In the genomic region with DNA sequence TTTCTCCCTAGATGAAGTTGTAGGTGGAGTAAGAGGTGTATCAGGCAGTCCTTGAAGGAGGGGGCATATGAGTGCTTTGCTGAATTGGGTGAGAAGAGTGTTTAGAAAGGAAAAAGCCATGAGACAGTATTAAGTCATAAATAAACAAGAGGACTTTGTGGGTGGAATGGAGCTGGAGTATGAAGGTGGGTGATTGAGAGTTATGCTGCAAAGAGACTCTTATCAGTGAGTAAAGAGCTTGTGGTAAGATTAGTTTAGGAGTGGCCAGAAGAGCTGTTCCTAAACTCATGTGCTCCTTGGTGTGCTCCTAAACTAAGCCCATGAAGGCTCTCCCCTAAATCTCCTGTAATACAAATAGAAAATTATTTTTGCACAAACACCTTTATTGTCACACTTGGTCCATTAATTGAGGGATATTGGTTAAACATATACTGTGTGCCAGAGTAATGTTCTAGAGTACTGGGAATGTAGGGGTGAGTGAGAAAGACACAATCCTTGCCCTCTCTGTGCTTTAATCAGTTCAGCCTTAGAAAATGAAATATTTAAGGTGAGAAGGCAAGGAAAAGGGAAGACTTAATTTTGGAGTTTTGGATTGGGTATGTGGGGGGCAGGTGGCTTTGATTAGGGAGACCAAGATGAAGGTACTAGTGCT, we compare ENCODE assay signal across 23 cellular contexts. TPM values are rescaled to one million over a fixed set of nuclear protein-coding genes. Genes with fewer than 3 reads are reported as not detected.
DNase-seq lines count a peak whose midpoint lies in the region; ATAC-seq and TF ChIP-seq lines count a peak whose summit lies in the region.
"Had no signal": no experiment of that assay in that cellular context is flagged by ENCODE, and none has a peak within 500 bp of the region (broad histone marks: within the 10 kb centered on the region; RNA-seq: fewer than 3 reads in every experiment).

No MANE protein-coding gene starts in this region.

- no peak for TF ChIP-seq CTCF in VCaP (conservative IDR thresholded peaks at IDR 0.05)
- no peak for TF ChIP-seq CTCF in upper lobe of right lung (IDR thresholded peaks at IDR 0.05)
- no peak for TF ChIP-seq CTCF in BE2C (IDR thresholded peaks at IDR 0.05; ENCODE audit: low read depth, low read length)

- H3K4me1 Mint-ChIP-seq in activated naive CD4-positive, alpha-beta T cell treated with anti-CD3 and anti-CD28 coated beads, Interleukin-2, amount 50 U/mL, for 24 hours: peaks cover 20% of the 10 kb centered on the region
- peaks cover 18% of the 10 kb centered on the region for H3K4me1 Mint-ChIP-seq in activated naive CD4-positive, alpha-beta T cell treated with anti-CD3 and anti-CD28 coated beads, Interleukin-2, amount 10 ng/mL, durations not matched to agents 7 days and 5 days

- CTCF ChIA-PET in activated naive CD4-positive, alpha-beta T cell treated with anti-CD3 and anti-CD28 coated beads, Interleukin-2, amount 10 ng/mL, durations not matched to agents 7 days and 5 days (lab: Charles Lee): interaction anchor here (1.5 kb wide), 1 partner anchor 26 kb away, joined by 3 read pairs; no protein-coding TSS in a partner anchor

- H3K27ac Mint-ChIP-seq in activated naive CD4-positive, alpha-beta T cell treated with anti-CD3 and anti-CD28 coated beads, Interleukin-2, amount 50 U/mL, for 24 hours: peak overlapping the region; percentile 0
- no peak overlapping the region for H3K27ac Mint-ChIP-seq in activated naive CD4-positive, alpha-beta T cell treated with anti-CD3 and anti-CD28 coated beads, Interleukin-2, amount 10 ng/mL, durations not matched to agents 7 days and 5 days
- H3K27ac Mint-ChIP-seq: activated CD4-positive, alpha-beta T cell treated with anti-CD3 and anti-CD28 coated beads for 36 hours; activated naive CD4-positive, alpha-beta T cell treated with anti-CD3 and anti-CD28 coated beads, Interleukin-2, amount 50 U/mL, for 72 hours; T-helper 17 cell had no signal

- no peaks in the 10 kb centered on the region for H3K27me3 Mint-ChIP-seq in activated naive CD4-positive, alpha-beta T cell treated with anti-CD3 and anti-CD28 coated beads, Interleukin-2, amount 50 U/mL, for 24 hours
- H3K27me3 Mint-ChIP-seq in activated naive CD4-positive, alpha-beta T cell treated with anti-CD3 and anti-CD28 coated beads, Interleukin-2, amount 10 ng/mL, durations not matched to agents 7 days and 5 days: no peaks in the 10 kb centered on the region
- H3K27me3 Mint-ChIP-seq: activated CD4-positive, alpha-beta T cell treated with anti-CD3 and anti-CD28 coated beads for 36 hours had no signal

- intact Hi-C loops in left colon (cut with DNase I, micrococcal nuclease) (no loop called here), upper lobe of right lung (cut with DNase I) (no loop called here)

- H3K36me3 ChIP-seq in upper lobe of right lung (no peaks in the 10 kb centered on the region), BE2C (no peaks in the 10 kb centered on the region)
- H3K36me3 ChIP-seq: ovary, tibial artery had no signal

- no peaks in the 10 kb centered on the region for H3K36me3 Mint-ChIP-seq in activated naive CD4-positive, alpha-beta T cell treated with anti-CD3 and anti-CD28 coated beads, Interleukin-2, amount 50 U/mL, for 24 hours
- H3K36me3 Mint-ChIP-seq in activated naive CD4-positive, alpha-beta T cell treated with anti-CD3 and anti-CD28 coated beads, Interleukin-2, amount 10 ng/mL, durations not matched to agents 7 days and 5 days: no peaks in the 10 kb centered on the region

- ATAC-seq in left colon (peak; percentile 40), upper lobe of right lung (peak; percentile 88)
- ATAC-seq: activated CD4-positive, alpha-beta T cell treated with anti-CD3 and anti-CD28 coated beads for 36 hours; activated naive CD4-positive, alpha-beta T cell treated with anti-CD3 and anti-CD28 coated beads, Interleukin-2, amount 50 U/mL, for 72 hours; T-helper 17 cell had no signal

- H3K27me3 ChIP-seq in upper lobe of right lung (no peaks in the 10 kb centered on the region), BE2C (no peaks in the 10 kb centered on the region)
- H3K27me3 ChIP-seq: ovary, tibial artery had no signal

- H3K27ac ChIP-seq in VCaP (peak overlapping the region; percentile 90), upper lobe of right lung (no peak overlapping the region)
- H3K27ac ChIP-seq: ovary, RWPE1, tibial artery had no signal

- H3K4me3 ChIP-seq in upper lobe of right lung: no peak overlapping the region
- no peak overlapping the region for H3K4me3 ChIP-seq in BE2C (ENCODE audit: low read depth, low read length)
- H3K4me3 ChIP-seq: ovary, tibial artery had no signal

- H3K4me1 ChIP-seq in upper lobe of right lung: peaks cover 7% of the 10 kb centered on the region
- no peaks in the 10 kb centered on the region; the same call in 1 of the 2 replicates for H3K4me1 ChIP-seq in BE2C

- no peaks in the 10 kb centered on the region for H3K9me3 ChIP-seq in upper lobe of right lung
- H3K9me3 ChIP-seq in BE2C: no peaks in the 10 kb centered on the region
- H3K9me3 ChIP-seq: ovary, tibial artery had no signal

- no peaks in the 10 kb centered on the region for H3K9me3 Mint-ChIP-seq in activated naive CD4-positive, alpha-beta T cell treated with anti-CD3 and anti-CD28 coated beads, Interleukin-2, amount 50 U/mL, for 24 hours
- no peaks in the 10 kb centered on the region for H3K9me3 Mint-ChIP-seq in activated naive CD4-positive, alpha-beta T cell treated with anti-CD3 and anti-CD28 coated beads, Interleukin-2, amount 10 ng/mL, durations not matched to agents 7 days and 5 days
- H3K9me3 Mint-ChIP-seq: activated naive CD4-positive, alpha-beta T cell treated with anti-CD3 and anti-CD28 coated beads, Interleukin-2, amount 50 U/mL, for 72 hours had no signal

- H3K4me3 Mint-ChIP-seq in activated naive CD4-positive, alpha-beta T cell treated with anti-CD3 and anti-CD28 coated beads, Interleukin-2, amount 50 U/mL, for 24 hours: no peak overlapping the region
- no peak overlapping the region for H3K4me3 Mint-ChIP-seq in activated naive CD4-positive, alpha-beta T cell treated with anti-CD3 and anti-CD28 coated beads, Interleukin-2, amount 10 ng/mL, durations not matched to agents 7 days and 5 days
- H3K4me3 Mint-ChIP-seq: activated CD4-positive, alpha-beta T cell treated with anti-CD3 and anti-CD28 coated beads for 36 hours; T-helper 17 cell had no signal

- DNase-seq in activated naive CD4-positive, alpha-beta T cell treated with anti-CD3 and anti-CD28 coated beads, Interleukin-2, amount 10 ng/mL, durations not matched to agents 7 days and 5 days: no peak
- DNase-seq in left colon: no peak
- no peak for DNase-seq in upper lobe of right lung
- no peak for DNase-seq in GM03348 (ENCODE audit: low spot score)
- DNase-seq in NCI-H2081 treated with DMSO at 0.1 percent for 48 hours (lab: John Stamatoyannopoulos, UW): no peak
- no peak for DNase-seq in BE2C
- DNase-seq: activated CD4-positive, alpha-beta T cell treated with anti-CD3 and anti-CD28 coated beads for 36 hours; activated CD8-positive, alpha-beta memory T cell treated with anti-CD3 and anti-CD28 coated beads, Interleukin-2, amount 50 U/mL, for 48 hours; DND-41; effector CD8-positive, alpha-beta T cell; hippocampal formation; KG1; kidney glomerular epithelial cell; NCI-H1105 treated with DMSO at 0.1 percent for 48 hours; ovary; stimulated activated CD4-positive, alpha-beta T cell treated with anti-CD3 and anti-CD28 coated beads, Interleukin-4, amount 100 ng/mL, for 24 hours; stimulated activated CD8-positive, alpha-beta memory T cell treated with anti-CD3 and anti-CD28 coated beads, Interleukin-4, amount 100 ng/mL, for 48 hours; T-helper 17 cell; tibial artery had no signal

RNA-seq across cellular contexts. Expression of a gene that starts 9.8 kb away (rescaled TPM):
- total RNA-seq in left colon: 100 to 1,000 TPM in 1 of 2 donors, 10 to 100 TPM in 1; 92.5 to 104 TPM
- 71.4 TPM for total RNA-seq in upper lobe of right lung
- 26.0 TPM for polyA plus RNA-seq in BE2C (2012; ENCODE audit: insufficient read depth, insufficient read length, low read depth)

RNA-seq across cellular contexts. Expression of a gene that starts 32.0 kb away (rescaled TPM):
- under 1 TPM; 0.15 to 0.20 TPM for total RNA-seq in left colon
- total RNA-seq in upper lobe of right lung: 0.64 TPM
- polyA plus RNA-seq in BE2C (2012; ENCODE audit: insufficient read depth, insufficient read length, low read depth): 0.51 TPM
- total RNA-seq: ovary had no signal
